1 cellular context compared by ENCODE assay signal in genomic region chr1:86703696-86704455, GRCh38.
TF ChIP-seq lines count a peak whose summit lies in the region.

No MANE protein-coding gene starts in this region.

TF ChIP-seq in GM23338, 12 proteins besides CTCF, POLR2A, EP300 and RAD21 (continued from another document):
- TF ChIP-seq ZNF462 (CRISPR knock-in tag; IDR thresholded peaks at IDR 0.05) = no peak
- no peak for TF ChIP-seq POLR2AphosphoS5 (IDR thresholded peaks at IDR 0.05; ENCODE audit: low read depth)
- TF ChIP-seq REST (IDR thresholded peaks at IDR 0.05; ENCODE audit: unreplicated experiment) = no peak
- no peak for TF ChIP-seq CREB1 (CRISPR knock-in tag; IDR thresholded peaks at IDR 0.05; ENCODE audit: low read depth)
TF ChIP-seq in GM23338: peak in this region for 0.
